In genomic region chr9:87883274-87883673, GRCh38 we compare ENCODE assay signal across 1 cellular context.
TF ChIP-seq lines count a peak whose summit lies in the region.

No MANE protein-coding gene starts in this region.

TF ChIP-seq in GM23338, 12 proteins besides CTCF, POLR2A, EP300 and RAD21 (continued from another document):
- TF ChIP-seq REST (IDR thresholded peaks at IDR 0.05; ENCODE audit: unreplicated experiment) = no peak
